8 cellular contexts compared by ENCODE assay signal in genomic region chr2:134261398-134262131, GRCh38. TPM values are rescaled to one million over a fixed set of nuclear protein-coding genes. Genes with fewer than 3 reads are reported as not detected.
DNase-seq lines count a peak whose midpoint lies in the region; ATAC-seq and TF ChIP-seq lines count a peak whose summit lies in the region.

No MANE protein-coding gene starts in this region.

- no peak for TF ChIP-seq POLR2A in prostate gland (IDR thresholded peaks at IDR 0.05)

- no peaks in the 10 kb centered on the region for H3K27me3 Mint-ChIP-seq in activated naive CD8-positive, alpha-beta T cell treated with anti-CD3 and anti-CD28 coated beads, Interleukin-2, amount 50 U/mL, for 24 hours

- H3K9me3 ChIP-seq in neutrophil (no peaks in the 10 kb centered on the region), prostate gland (no peaks in the 10 kb centered on the region)

- H3K4me1 Mint-ChIP-seq in activated naive CD8-positive, alpha-beta T cell treated with anti-CD3 and anti-CD28 coated beads, Interleukin-2, amount 50 U/mL, for 24 hours, result peaks cover 78% of the 10 kb centered on the region

- H3K27ac Mint-ChIP-seq in activated naive CD8-positive, alpha-beta T cell treated with anti-CD3 and anti-CD28 coated beads, Interleukin-2, amount 50 U/mL, for 24 hours, result peak overlapping the region; percentile 41

- TF ChIP-seq CTCF in neutrophil (IDR thresholded peaks at IDR 0.05), result no peak
- TF ChIP-seq CTCF in prostate gland (IDR thresholded peaks at IDR 0.05), result no peak

- DNase-seq in NCI-H2029 treated with DMSO at 0.1 percent for 48 hours (lab: John Stamatoyannopoulos, UW) (peak; percentile 43), NCI-H2029 (lab: John Stamatoyannopoulos, UW) (no peak), prostate gland (ENCODE audit: low spot score) (no peak), HT-29 (ENCODE audit: low spot score) (no peak), cerebellar cortex (ENCODE audit: low spot score) (no peak)
- DNase-seq in activated naive CD8-positive, alpha-beta T cell treated with anti-CD3 and anti-CD28 coated beads, Interleukin-2, amount 50 U/mL, for 24 hours, result no peak

- peak; percentile 56 for ATAC-seq in HG03095 (IDR thresholded peaks at IDR 0.05; ENCODE audit: unreplicated experiment)
- ATAC-seq in activated naive CD8-positive, alpha-beta T cell treated with anti-CD3 and anti-CD28 coated beads, Interleukin-2, amount 50 U/mL, for 24 hours, result no peak

- H3K36me3 Mint-ChIP-seq in activated naive CD8-positive, alpha-beta T cell treated with anti-CD3 and anti-CD28 coated beads, Interleukin-2, amount 50 U/mL, for 24 hours (ENCODE audit: low read depth), result no peaks in the 10 kb centered on the region

- H3K27ac ChIP-seq in neutrophil (peak overlapping the region; percentile 77), prostate gland (peak overlapping the region in 1 of 2 donors; percentile 0)

- WGBS in prostate gland, result 81% methylated on average over 6 of the region's 6 CpGs

- H3K4me3 Mint-ChIP-seq in activated naive CD8-positive, alpha-beta T cell treated with anti-CD3 and anti-CD28 coated beads, Interleukin-2, amount 50 U/mL, for 24 hours, result no peak overlapping the region

- no peaks in the 10 kb centered on the region for H3K36me3 ChIP-seq in neutrophil
- H3K36me3 ChIP-seq in prostate gland, result no peaks in the 10 kb centered on the region

- no peak overlapping the region for H3K4me3 ChIP-seq in neutrophil (ENCODE audit: low read depth in 1 of 2, low read length in 1 of 2)
- no peak overlapping the region for H3K4me3 ChIP-seq in prostate gland

- intact Hi-C loops in prostate gland (cut with DNase I), result no loop called here

- H3K27me3 ChIP-seq in neutrophil, result no peaks in the 10 kb centered on the region
- no peaks in the 10 kb centered on the region for H3K27me3 ChIP-seq in prostate gland (replicated peaks; ENCODE audit: insufficient read depth)

- H3K4me1 ChIP-seq in neutrophil (ENCODE audit: control insufficient read depth in 1 of 2, insufficient read depth in 1 of 2, low read depth in 1 of 2, low read length in 1 of 2) (peaks cover 37 to 43% of the 10 kb centered on the region in 2 experiments), prostate gland (replicated peaks) (peaks cover 4% of the 10 kb centered on the region)

- H3K9me3 Mint-ChIP-seq in activated naive CD8-positive, alpha-beta T cell treated with anti-CD3 and anti-CD28 coated beads, Interleukin-2, amount 50 U/mL, for 24 hours, result no peaks in the 10 kb centered on the region

RNA-seq across cellular contexts. Expression of gene MGAT5, which starts 7.7 kb away (rescaled TPM):
- 10 to 100 TPM; 20.1 to 83.2 TPM for total RNA-seq in prostate gland
- 46.9 and 55.9 TPM in 2 replicates for total RNA-seq in HT-29 (2014; rRNA removed; shearing (Covaris generic))
